8 cellular contexts compared by ENCODE assay signal in genomic region chr1:14915356-14916054, GRCh38.
DNase-seq lines count a peak whose midpoint lies in the region; ATAC-seq, FAIRE-seq and TF ChIP-seq lines count a peak whose summit lies in the region.

No MANE protein-coding gene starts in this region.

- FAIRE-seq in GM12892 (lab: Jason Lieb, UNC), result no peak

- no peak for TF ChIP-seq POLR2A in GM12892 (IDR thresholded peaks at IDR 0.05; ENCODE audit: low read depth, low read length)

- DNase-seq in ACHN (peak; percentile 50), GM12892 (ENCODE audit: insufficient read length) (peak; percentile 45), NCI-H446 treated with DMSO at 0.1 percent for 48 hours (lab: John Stamatoyannopoulos, UW) (peak; percentile 13), glutamatergic neuron (peak; percentile 79), retinal pigment epithelial cell (ENCODE audit: low read depth) (no peak), hippocampal formation (lab: John Stamatoyannopoulos, UW) (no peak)
- peak; percentile 21 for DNase-seq in activated T-cell treated with anti-CD3 and anti-CD28 coated beads, Interleukin-2, amount 50 U/mL, for 4 hours

- no peaks in the 10 kb centered on the region for H3K4me1 Mint-ChIP-seq in activated T-cell treated with anti-CD3 and anti-CD28 coated beads, Interleukin-2, amount 50 U/mL, for 4 hours (ENCODE audit: low read depth)
- H3K4me1 Mint-ChIP-seq in glutamatergic neuron (ENCODE audit: low read depth, unreplicated experiment), result peaks cover 4% of the 10 kb centered on the region

- H3K27me3 Mint-ChIP-seq in activated T-cell treated with anti-CD3 and anti-CD28 coated beads, Interleukin-2, amount 50 U/mL, for 4 hours (ENCODE audit: low read depth), result peaks cover 5% of the 10 kb centered on the region
- H3K27me3 Mint-ChIP-seq in glutamatergic neuron (ENCODE audit: unreplicated experiment), result peaks cover 2% of the 10 kb centered on the region

- H3K36me3 Mint-ChIP-seq in activated T-cell treated with anti-CD3 and anti-CD28 coated beads, Interleukin-2, amount 50 U/mL, for 4 hours (ENCODE audit: insufficient read depth), result no peaks in the 10 kb centered on the region
- H3K36me3 Mint-ChIP-seq in glutamatergic neuron (ENCODE audit: unreplicated experiment), result no peaks in the 10 kb centered on the region

- ATAC-seq in activated T-cell treated with anti-CD3 and anti-CD28 coated beads, Interleukin-2, amount 50 U/mL, for 4 hours, result peak in 1 of 2 donors; percentile 71
- no peak for ATAC-seq in HG03460 (IDR thresholded peaks at IDR 0.05; ENCODE audit: unreplicated experiment)

- H3K27ac Mint-ChIP-seq in glutamatergic neuron (ENCODE audit: unreplicated experiment), result no peak overlapping the region

- H3K4me3 Mint-ChIP-seq in activated T-cell treated with anti-CD3 and anti-CD28 coated beads, Interleukin-2, amount 50 U/mL, for 4 hours, result no peak overlapping the region
- H3K4me3 Mint-ChIP-seq in glutamatergic neuron (ENCODE audit: unreplicated experiment), result no peak overlapping the region

- H3K4me3 ChIP-seq in retinal pigment epithelial cell (ENCODE audit: low read length), result no peak overlapping the region

- TF ChIP-seq CTCF in glutamatergic neuron (IDR thresholded peaks at IDR 0.05; ENCODE audit: partially characterized antibody, unreplicated experiment) (peak; percentile 91), retinal pigment epithelial cell (conservative IDR thresholded peaks at IDR 0.05; ENCODE audit: low read depth, low read length) (peak; percentile 98)

- in situ Hi-C loops in ACHN (cut with HindIII; ENCODE audit: low pct_ligation_motif_present, low pct_unique_long_range_greater_than_20kb, low sequenced_read_pairs), result no loop called here

- H3K9me3 Mint-ChIP-seq in activated T-cell treated with anti-CD3 and anti-CD28 coated beads, Interleukin-2, amount 50 U/mL, for 4 hours, result no peaks in the 10 kb centered on the region
- H3K9me3 Mint-ChIP-seq in glutamatergic neuron (ENCODE audit: unreplicated experiment), result no peaks in the 10 kb centered on the region

Comparison
In these comparisons a context has a peak if more than half of its experiments do, and no peak if none do; other contexts are left out.
1. DNase-seq: peak in ACHN (single experiment), GM12892 (single experiment), NCI-H446 treated with DMSO at 0.1 percent for 48 hours (single experiment), activated T-cell treated with anti-CD3 and anti-CD28 coated beads, Interleukin-2, amount 50 U/mL, for 4 hours (single experiment) and glutamatergic neuron (single experiment); none in retinal pigment epithelial cell (single experiment) and hippocampal formation (0 of 2).